28 cellular contexts compared by ENCODE assay signal in genomic region chr6:25482996-25483395, GRCh38.
DNase-seq lines count a peak whose midpoint lies in the region; ATAC-seq and TF ChIP-seq lines count a peak whose summit lies in the region.
"Had no signal": no experiment of that assay in that cellular context is flagged by ENCODE, and none has a peak within 500 bp of the region (broad histone marks: within the 10 kb centered on the region; RNA-seq: fewer than 3 reads in every experiment).

No MANE protein-coding gene starts in this region.

- H4K20me1 ChIP-seq in osteoblast (ENCODE audit: insufficient read depth, low read length), result no peaks in the 10 kb centered on the region

- no peak for ATAC-seq in GM18502 (IDR thresholded peaks at IDR 0.05; ENCODE audit: poor library complexity, unreplicated experiment)
- ATAC-seq: A549, HCT116, Panc1 had no signal

- H3K9me3 Mint-ChIP-seq in activated naive CD4-positive, alpha-beta T cell treated with anti-CD3 and anti-CD28 coated beads, Interleukin-2, amount 10 ng/mL, durations not matched to agents 7 days and 5 days, result no peaks in the 10 kb centered on the region
- H3K9me3 Mint-ChIP-seq: CD4-positive, alpha-beta memory T cell had no signal

- no peaks in the 10 kb centered on the region for H3K79me2 ChIP-seq in osteoblast (ENCODE audit: insufficient read depth, low read length)

- H3K27ac ChIP-seq in osteoblast (ENCODE audit: low read depth, low read length), result no peak overlapping the region
- H3K27ac ChIP-seq: A549, HL-60, RWPE1 had no signal

- H3K4me2 ChIP-seq in osteoblast (ENCODE audit: insufficient read depth, low read length), result no peak overlapping the region
- H3K4me2 ChIP-seq: A549 had no signal

- CTCF ChIA-PET in activated naive CD4-positive, alpha-beta T cell treated with anti-CD3 and anti-CD28 coated beads, Interleukin-2, amount 10 ng/mL, durations not matched to agents 7 days and 5 days (lab: Charles Lee), result no interaction called here

- no peaks in the 10 kb centered on the region for H3K27me3 ChIP-seq in osteoblast (ENCODE audit: insufficient read depth, low read length)

- no peaks in the 10 kb centered on the region for H3K36me3 Mint-ChIP-seq in activated naive CD4-positive, alpha-beta T cell treated with anti-CD3 and anti-CD28 coated beads, Interleukin-2, amount 10 ng/mL, durations not matched to agents 7 days and 5 days

- no peaks in the 10 kb centered on the region for H3K27me3 Mint-ChIP-seq in activated naive CD4-positive, alpha-beta T cell treated with anti-CD3 and anti-CD28 coated beads, Interleukin-2, amount 10 ng/mL, durations not matched to agents 7 days and 5 days
- H3K27me3 Mint-ChIP-seq: CD4-positive, alpha-beta memory T cell had no signal

- no peak overlapping the region for H3K4me3 ChIP-seq in LNCaP clone FGC (ENCODE audit: low read depth, low read length)
- H3K4me3 ChIP-seq in osteoblast (ENCODE audit: insufficient read depth, low read length), result no peak overlapping the region
- H3K4me3 ChIP-seq: A549 had no signal

- H3K4me1 Mint-ChIP-seq in activated naive CD4-positive, alpha-beta T cell treated with anti-CD3 and anti-CD28 coated beads, Interleukin-2, amount 10 ng/mL, durations not matched to agents 7 days and 5 days, result no peaks in the 10 kb centered on the region
- H3K4me1 Mint-ChIP-seq: CD4-positive, alpha-beta memory T cell had no signal

- H3K9me3 ChIP-seq in osteoblast (ENCODE audit: low read depth, low read length), result no peaks in the 10 kb centered on the region
- H3K9me3 ChIP-seq: A549 had no signal

- H3K4me1 ChIP-seq in osteoblast (ENCODE audit: insufficient read depth, low read length), result no peaks in the 10 kb centered on the region
- H3K4me1 ChIP-seq: A549 had no signal

- no peak for TF ChIP-seq CTCF in LNCaP clone FGC (IDR thresholded peaks at IDR 0.05; ENCODE audit: control insufficient read depth, extremely low read depth, insufficient read depth)
- TF ChIP-seq CTCF in osteoblast (IDR thresholded peaks at IDR 0.05; ENCODE audit: extremely low read depth, low read depth, low read length), result no peak

- peak; percentile 24 for DNase-seq in EH (ENCODE audit: low read depth)
- peak; percentile 13 for DNase-seq in LNCaP clone FGC (ENCODE audit: low read depth)
- peak; percentile 46 for DNase-seq in astrocyte of the hippocampus (ENCODE audit: low read depth, low spot score)
- peak; percentile 18 for DNase-seq in osteoblast (ENCODE audit: insufficient read length, low spot score, missing footprints)
- no peak for DNase-seq in activated gamma-delta T cell treated with Interleukin-2 at 50 U/mL for 16 hours
- no peak for DNase-seq in activated naive CD4-positive, alpha-beta T cell treated with anti-CD3 and anti-CD28 coated beads, Interleukin-2, amount 10 ng/mL, durations not matched to agents 7 days and 5 days
- DNase-seq: C1 segment of cervical spinal cord; CD4-positive, alpha-beta memory T cell; COR-L47; DMS79; GF-D8; GOT3; Karpas-422; MV-4-11; NCI-H1105; NCI-H146; NCI-H1930; NCI-H2107; NCI-H446 treated with DMSO at 0.1 percent for 48 hours; NCI-H526; NCI-H82; SHP77 had no signal

- H3K4me3 Mint-ChIP-seq in activated naive CD4-positive, alpha-beta T cell treated with anti-CD3 and anti-CD28 coated beads, Interleukin-2, amount 10 ng/mL, durations not matched to agents 7 days and 5 days, result no peak overlapping the region
- H3K4me3 Mint-ChIP-seq: CD4-positive, alpha-beta memory T cell had no signal

- no peak overlapping the region for H3K27ac Mint-ChIP-seq in activated naive CD4-positive, alpha-beta T cell treated with anti-CD3 and anti-CD28 coated beads, Interleukin-2, amount 10 ng/mL, durations not matched to agents 7 days and 5 days
- H3K27ac Mint-ChIP-seq: CD4-positive, alpha-beta memory T cell had no signal

- H2AFZ ChIP-seq in osteoblast (ENCODE audit: low read length), result no peak overlapping the region

- H3K36me3 ChIP-seq in osteoblast (ENCODE audit: insufficient read depth, low read length), result no peaks in the 10 kb centered on the region

Comparison
In these comparisons a context has a peak if more than half of its experiments do, and no peak if none do; other contexts are left out.
1. DNase-seq: peak in EH (single experiment), LNCaP clone FGC (single experiment), astrocyte of the hippocampus (single experiment) and osteoblast (single experiment); none in activated gamma-delta T cell treated with Interleukin-2 at 50 U/mL for 16 hours (single experiment) and activated naive CD4-positive, alpha-beta T cell treated with anti-CD3 and anti-CD28 coated beads, Interleukin-2, amount 10 ng/mL, durations not matched to agents 7 days and 5 days (single experiment).